20 cellular contexts compared by ENCODE assay signal in the genomic region with DNA sequence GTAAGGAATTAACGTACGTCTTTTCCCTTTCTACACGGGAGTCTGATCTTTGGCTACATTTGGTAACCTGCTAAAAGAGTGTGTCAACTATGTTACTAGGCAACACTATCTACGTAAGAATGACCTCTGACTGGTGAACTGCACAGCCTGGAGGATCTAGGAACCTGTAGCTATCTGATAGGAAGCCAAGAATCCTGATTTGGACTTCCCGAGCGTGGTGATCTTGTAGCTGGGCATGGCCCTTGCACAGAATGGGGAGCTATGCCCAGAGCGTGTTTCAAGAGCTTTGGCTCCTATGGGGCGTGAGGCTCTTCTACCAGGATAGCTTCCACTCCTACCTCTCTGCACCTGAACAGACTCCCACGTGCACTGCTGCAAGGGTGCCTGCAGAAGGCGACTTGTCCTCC.
A peak's percentile ranks its signal among the peaks of the same experiment; 100 is the strongest.
DNase-seq lines count a peak whose midpoint lies in the region; ATAC-seq and TF ChIP-seq lines count a peak whose summit lies in the region.
"Had no signal": no experiment of that assay in that cellular context is flagged by ENCODE, and none has a peak within 500 bp of the region (broad histone marks: within the 10 kb centered on the region; RNA-seq: fewer than 3 reads in every experiment).

No MANE protein-coding gene starts in this region.

- peak; percentile 16 to 32 for TF ChIP-seq RAD21 in liver (IDR thresholded peaks at IDR 0.05)

- no peak overlapping the region for H3K27ac Mint-ChIP-seq in activated naive CD4-positive, alpha-beta T cell treated with anti-CD3 and anti-CD28 coated beads, Interleukin-2, amount 10 ng/mL, durations not matched to agents 7 days and 5 days
- H3K27ac Mint-ChIP-seq in stimulated activated naive B cell treated with anti-CD40 and anti-IgM and Interleukin-4, amounts not matched to agents 10 μg/mL and 1 μg/mL and 100 μg/mL, for 72 hours: no peak overlapping the region
- H3K27ac Mint-ChIP-seq: HFFc6 had no signal

- H3K4me3 ChIP-seq in colonic mucosa (no peak overlapping the region), liver (ENCODE audit: low read depth in 1 of 3, low read length in 3 of 3) (no peak overlapping the region), thyroid gland (replicated peaks in 1 of 3) (no peak overlapping the region)
- H3K4me3 ChIP-seq: adrenal gland, SJCRH30 had no signal

- H3K4me1 Mint-ChIP-seq in activated naive CD4-positive, alpha-beta T cell treated with anti-CD3 and anti-CD28 coated beads, Interleukin-2, amount 10 ng/mL, durations not matched to agents 7 days and 5 days: peaks cover 44% of the 10 kb centered on the region
- peaks cover 33 to 50% of the 10 kb centered on the region in 2 donors for H3K4me1 Mint-ChIP-seq in stimulated activated naive B cell treated with anti-CD40 and anti-IgM and Interleukin-4, amounts not matched to agents 10 μg/mL and 1 μg/mL and 100 μg/mL, for 72 hours

- peaks cover 1% of the 10 kb centered on the region for H3K36me3 Mint-ChIP-seq in activated naive CD4-positive, alpha-beta T cell treated with anti-CD3 and anti-CD28 coated beads, Interleukin-2, amount 10 ng/mL, durations not matched to agents 7 days and 5 days
- H3K36me3 Mint-ChIP-seq in stimulated activated naive B cell treated with anti-CD40 and anti-IgM and Interleukin-4, amounts not matched to agents 10 μg/mL and 1 μg/mL and 100 μg/mL, for 72 hours: peaks cover 17 to 28% of the 10 kb centered on the region in 2 donors

- H3K4me1 ChIP-seq in colonic mucosa: no peaks in the 10 kb centered on the region
- H3K4me1 ChIP-seq in liver (ENCODE audit: control insufficient read depth in 4 of 4, insufficient read depth in 4 of 4, low read length in 3 of 4): peaks cover 2 to 24% (median 16%) of the 10 kb centered on the region in 4 donors
- peaks cover 11 to 18% of the 10 kb centered on the region in 2 donors for H3K4me1 ChIP-seq in thyroid gland
- H3K4me1 ChIP-seq: SJCRH30 had no signal

- no peaks in the 10 kb centered on the region for H3K9me3 ChIP-seq in colonic mucosa
- H3K9me3 ChIP-seq in liver (ENCODE audit: control insufficient read depth in 4 of 4, low read length in 3 of 4): no peaks in the 10 kb centered on the region
- H3K9me3 ChIP-seq in thyroid gland: no peaks in the 10 kb centered on the region
- H3K9me3 ChIP-seq: adrenal gland, SJCRH30 had no signal

- H3K9me3 Mint-ChIP-seq in activated naive CD4-positive, alpha-beta T cell treated with anti-CD3 and anti-CD28 coated beads, Interleukin-2, amount 10 ng/mL, durations not matched to agents 7 days and 5 days: no peaks in the 10 kb centered on the region
- no peaks in the 10 kb centered on the region for H3K9me3 Mint-ChIP-seq in stimulated activated naive B cell treated with anti-CD40 and anti-IgM and Interleukin-4, amounts not matched to agents 10 μg/mL and 1 μg/mL and 100 μg/mL, for 72 hours
- H3K9me3 Mint-ChIP-seq: HFFc6 had no signal

- ATAC-seq in stimulated activated naive B cell treated with anti-CD40 and anti-IgM and Interleukin-4, amounts not matched to agents 10 μg/mL and 1 μg/mL and 100 μg/mL, for 72 hours (replicated peaks): no peak
- ATAC-seq in HG03095 (IDR thresholded peaks at IDR 0.05; ENCODE audit: unreplicated experiment): no peak
- ATAC-seq: T-helper 17 cell had no signal

- H3K27me3 ChIP-seq in colonic mucosa (no peaks in the 10 kb centered on the region), liver (ENCODE audit: control insufficient read depth in 4 of 4, insufficient read depth in 4 of 4, low read length in 3 of 4) (no peaks in the 10 kb centered on the region), thyroid gland (no peaks in the 10 kb centered on the region)
- H3K27me3 ChIP-seq: adrenal gland, SJCRH30 had no signal

- H3K9ac ChIP-seq in colonic mucosa (ENCODE audit: low read depth in 2 of 2, low read length in 2 of 2) (no peak overlapping the region), liver (ENCODE audit: low read depth in 1 of 2, low read length in 2 of 2) (peak overlapping the region in 1 of 2 donors; percentile 63)

- H3K36me3 ChIP-seq in colonic mucosa: no peaks in the 10 kb centered on the region
- no peaks in the 10 kb centered on the region for H3K36me3 ChIP-seq in liver (ENCODE audit: control insufficient read depth in 4 of 4, insufficient read depth in 3 of 4, low read depth in 1 of 4, low read length in 3 of 4)
- H3K36me3 ChIP-seq in thyroid gland: no peaks in the 10 kb centered on the region
- H3K36me3 ChIP-seq: adrenal gland, SJCRH30 had no signal

- no peak for TF ChIP-seq CTCF in colonic mucosa (IDR thresholded peaks at IDR 0.05)
- no peak for TF ChIP-seq CTCF in liver (IDR thresholded peaks at IDR 0.05; ENCODE audit: low read depth, low read length, missing input control)
- no peak for TF ChIP-seq CTCF in thyroid gland (IDR thresholded peaks at IDR 0.05)

- no peak for TF ChIP-seq POLR2A in thyroid gland (IDR thresholded peaks at IDR 0.05)

- WGBS in liver: 37% methylated on average over 10 of the region's 10 CpGs
- WGBS in thyroid gland, 2 donors: 61 to 72% methylated on average over 10 of the region's 10 CpGs

- no peak overlapping the region for H3K4me3 Mint-ChIP-seq in activated naive CD4-positive, alpha-beta T cell treated with anti-CD3 and anti-CD28 coated beads, Interleukin-2, amount 10 ng/mL, durations not matched to agents 7 days and 5 days
- H3K4me3 Mint-ChIP-seq in stimulated activated naive B cell treated with anti-CD40 and anti-IgM and Interleukin-4, amounts not matched to agents 10 μg/mL and 1 μg/mL and 100 μg/mL, for 72 hours: no peak overlapping the region
- H3K4me3 Mint-ChIP-seq: HFFc6, T-helper 17 cell had no signal

- H3K27me3 Mint-ChIP-seq in activated naive CD4-positive, alpha-beta T cell treated with anti-CD3 and anti-CD28 coated beads, Interleukin-2, amount 10 ng/mL, durations not matched to agents 7 days and 5 days: peaks cover 4% of the 10 kb centered on the region
- no peaks in the 10 kb centered on the region for H3K27me3 Mint-ChIP-seq in stimulated activated naive B cell treated with anti-CD40 and anti-IgM and Interleukin-4, amounts not matched to agents 10 μg/mL and 1 μg/mL and 100 μg/mL, for 72 hours
- H3K27me3 Mint-ChIP-seq: T-helper 17 cell had no signal

- DNase-seq in NCI-H748 (lab: John Stamatoyannopoulos, UW; ENCODE audit: unreplicated experiment): peak; percentile 27
- no peak for DNase-seq in NCI-H748 treated with DMSO at 0.1 percent for 48 hours (lab: John Stamatoyannopoulos, UW)
- peak; percentile 41 for DNase-seq in colonic mucosa
- peak; percentile 73 to 76 for DNase-seq in thyroid gland
- DNase-seq in activated naive CD4-positive, alpha-beta T cell treated with anti-CD3 and anti-CD28 coated beads, Interleukin-2, amount 10 ng/mL, durations not matched to agents 7 days and 5 days: no peak
- no peak for DNase-seq in stimulated activated naive B cell treated with anti-CD40 and anti-IgM and Interleukin-4, amounts not matched to agents 10 μg/mL and 1 μg/mL and 100 μg/mL, for 72 hours
- DNase-seq: activated gamma-delta T cell; caudate nucleus; EL; foreskin melanocyte; HFFc6; midbrain; NCI-H187 treated with DMSO at 0.1 percent for 48 hours; NCI-H226; stimulated activated CD8-positive, alpha-beta memory T cell treated with anti-CD3 and anti-CD28 coated beads, Interleukin-4, amount 100 ng/mL, for 48 hours; T-helper 17 cell had no signal

- CTCF ChIA-PET in activated naive CD4-positive, alpha-beta T cell treated with anti-CD3 and anti-CD28 coated beads, Interleukin-2, amount 10 ng/mL, durations not matched to agents 7 days and 5 days (lab: Charles Lee): no interaction called here

- intact Hi-C loops in colonic mucosa (cut with DNase I) (no loop called here), thyroid gland (cut with DNase I) (no loop called here)

- peak overlapping the region; percentile 69 for H3K27ac ChIP-seq in colonic mucosa
- peak overlapping the region; percentile 17 to 51 for H3K27ac ChIP-seq in liver (ENCODE audit: low read depth in 1 of 2, low read length in 2 of 2)
- H3K27ac ChIP-seq in thyroid gland: peak overlapping the region in 2 of 3 donors; percentile 17
- H3K27ac ChIP-seq: adrenal gland, SJCRH30 had no signal

TF ChIP-seq in liver, 16 proteins besides CTCF, POLR2A, EP300 and RAD21 (continues in another document):
- no peak for TF ChIP-seq HNF4G (IDR thresholded peaks at IDR 0.05)
- TF ChIP-seq, protein P1, sequence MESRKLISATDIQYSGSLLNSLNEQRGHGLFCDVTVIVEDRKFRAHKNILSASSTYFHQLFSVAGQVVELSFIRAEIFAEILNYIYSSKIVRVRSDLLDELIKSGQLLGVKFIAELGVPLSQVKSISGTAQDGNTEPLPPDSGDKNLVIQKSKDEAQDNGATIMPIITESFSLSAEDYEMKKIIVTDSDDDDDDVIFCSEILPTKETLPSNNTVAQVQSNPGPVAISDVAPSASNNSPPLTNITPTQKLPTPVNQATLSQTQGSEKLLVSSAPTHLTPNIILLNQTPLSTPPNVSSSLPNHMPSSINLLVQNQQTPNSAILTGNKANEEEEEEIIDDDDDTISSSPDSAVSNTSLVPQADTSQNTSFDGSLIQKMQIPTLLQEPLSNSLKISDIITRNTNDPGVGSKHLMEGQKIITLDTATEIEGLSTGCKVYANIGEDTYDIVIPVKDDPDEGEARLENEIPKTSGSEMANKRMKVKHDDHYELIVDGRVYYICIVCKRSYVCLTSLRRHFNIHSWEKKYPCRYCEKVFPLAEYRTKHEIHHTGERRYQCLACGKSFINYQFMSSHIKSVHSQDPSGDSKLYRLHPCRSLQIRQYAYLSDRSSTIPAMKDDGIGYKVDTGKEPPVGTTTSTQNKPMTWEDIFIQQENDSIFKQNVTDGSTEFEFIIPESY (IDR thresholded peaks at IDR 0.05): no peak
- peak; percentile 83 for TF ChIP-seq YY1 (IDR thresholded peaks at IDR 0.05)
- TF ChIP-seq SP1 (IDR thresholded peaks at IDR 0.05): peak; percentile 72

Comparison
In these comparisons a context has a peak if more than half of its experiments do, and no peak if none do; other contexts are left out.
1. DNase-seq: peak in NCI-H748 (single experiment), colonic mucosa (single experiment) and thyroid gland (2 of 2); none in NCI-H748 treated with DMSO at 0.1 percent for 48 hours (single experiment), activated naive CD4-positive, alpha-beta T cell treated with anti-CD3 and anti-CD28 coated beads, Interleukin-2, amount 10 ng/mL, durations not matched to agents 7 days and 5 days (single experiment) and stimulated activated naive B cell treated with anti-CD40 and anti-IgM and Interleukin-4, amounts not matched to agents 10 μg/mL and 1 μg/mL and 100 μg/mL, for 72 hours (single experiment).
2. H3K27ac ChIP-seq: peak in every context shown above with its lines; median percentile 69 in colonic mucosa; 34 in liver; 17 in thyroid gland.